2 cellular contexts compared by ENCODE assay signal in the genomic region with DNA sequence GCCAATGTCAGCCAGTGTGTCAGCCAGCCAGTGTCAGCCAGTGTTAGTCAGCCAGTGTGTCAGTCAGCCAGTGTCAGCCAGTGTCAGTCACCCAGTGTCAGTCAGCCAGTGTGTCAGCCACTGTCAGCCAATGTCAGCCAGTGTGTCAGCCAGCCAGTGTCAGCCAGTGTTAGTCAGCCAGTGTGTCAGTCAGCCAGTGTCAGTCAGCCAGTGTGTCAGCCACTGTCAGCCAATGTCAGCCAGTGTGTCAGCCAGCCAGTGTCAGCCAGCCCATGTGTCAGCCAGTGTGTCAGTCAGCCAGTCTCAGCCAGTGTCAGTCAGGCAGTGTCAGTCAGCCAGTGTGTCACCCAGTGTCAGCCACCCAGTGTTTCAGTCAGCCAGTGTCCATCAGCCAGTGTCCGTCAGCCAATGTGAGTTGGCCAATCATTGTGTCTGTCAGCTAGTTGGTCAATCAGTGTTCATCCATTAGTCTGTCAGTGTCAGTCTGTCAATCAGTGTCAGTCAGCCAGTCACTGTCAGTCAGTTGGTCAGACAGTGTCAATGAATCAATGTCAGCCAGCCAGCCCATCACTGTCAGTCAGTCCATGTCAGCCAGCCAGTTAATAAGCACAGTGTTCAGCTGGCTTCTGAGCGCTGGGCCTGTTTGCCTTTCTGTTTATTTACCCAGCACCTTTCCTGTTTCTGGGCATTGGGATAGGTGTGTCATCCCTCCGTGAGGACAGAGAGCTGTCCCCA. TPM values are rescaled to one million over a fixed set of nuclear protein-coding genes. Genes with fewer than 3 reads are reported as not detected.
"Had no signal": no experiment of that assay in that cellular context is flagged by ENCODE, and none has a peak within 500 bp of the region (broad histone marks: within the 10 kb centered on the region; RNA-seq: fewer than 3 reads in every experiment).

No MANE protein-coding gene starts in this region.

RNA-seq across cellular contexts. Expression of gene SUMO4, which starts 44.5 kb away (rescaled TPM):
- polyA plus RNA-seq: adipose tissue, small intestine had no signal
